ENCODE assay signal across 9 cellular contexts in the genomic region with DNA sequence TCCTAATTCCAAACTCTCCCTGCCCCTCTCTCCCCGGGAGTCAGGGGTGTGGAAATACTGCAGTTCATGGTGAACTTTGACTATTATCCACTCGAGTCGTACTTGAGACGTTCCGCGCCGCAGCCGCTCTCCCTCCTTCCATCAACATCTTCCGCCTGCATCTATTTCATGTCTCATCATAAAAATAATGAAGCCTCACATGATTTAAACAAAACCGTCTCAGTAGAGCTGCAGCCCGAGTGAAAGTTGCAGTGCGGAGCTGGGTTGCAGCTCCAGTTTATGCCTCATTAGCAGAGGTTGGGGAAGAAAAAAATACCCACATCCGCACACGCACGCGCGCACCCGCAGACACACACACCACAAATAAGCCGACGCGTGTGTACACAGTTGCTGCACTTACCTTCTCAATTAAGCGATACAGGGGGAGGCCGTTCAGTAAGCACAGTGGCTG. TPM values are rescaled to one million over a fixed set of nuclear protein-coding genes. Genes with fewer than 3 reads are reported as not detected.
DNase-seq lines count a peak whose midpoint lies in the region; ATAC-seq, FAIRE-seq and TF ChIP-seq lines count a peak whose summit lies in the region.
"Had no signal": no experiment of that assay in that cellular context is flagged by ENCODE, and none has a peak within 500 bp of the region (broad histone marks: within the 10 kb centered on the region; RNA-seq: fewer than 3 reads in every experiment).

No MANE protein-coding gene starts in this region.

- DNase-seq in ELR (ENCODE audit: low read depth) (peak; percentile 4), NCI-H128 (lab: John Stamatoyannopoulos, UW; ENCODE audit: unreplicated experiment) (peak; percentile 54), body of pancreas (peak; percentile 30 to 60 (median 48)), HepG2 (ENCODE audit: low spot score) (peak; percentile 9), vagina (ENCODE audit: extremely low spot score in 2 of 2) (no peak)
- DNase-seq in activated T-cell treated with anti-CD3 and anti-CD28 coated beads, Interleukin-2, amount 50 U/mL, for 72 hours = no peak

- peak overlapping the region in 1 of 2 donors; percentile 32 for H3K4me3 Mint-ChIP-seq in activated T-cell treated with anti-CD3 and anti-CD28 coated beads, Interleukin-2, amount 50 U/mL, for 72 hours
- H3K4me3 Mint-ChIP-seq: dendritic cell treated with granulocyte-macrophage colony-stimulating factor and Interleukin-4, amounts not matched to agents 40 ng/mL and 50 ng/mL, for 4 days had no signal

- TF ChIP-seq CTCF in body of pancreas (IDR thresholded peaks at IDR 0.05) (no peak), HepG2 (CRISPR knock-in tag; IDR thresholded peaks at IDR 0.05) (no peak), vagina (IDR thresholded peaks at IDR 0.05) (no peak)

- H3K36me3 Mint-ChIP-seq in activated T-cell treated with anti-CD3 and anti-CD28 coated beads, Interleukin-2, amount 50 U/mL, for 72 hours (ENCODE audit: insufficient read depth in 2 of 2) = peaks cover 6% of the 10 kb centered on the region in 2 donors

- peaks cover 4% of the 10 kb centered on the region for H3K4me1 Mint-ChIP-seq in activated T-cell treated with anti-CD3 and anti-CD28 coated beads, Interleukin-2, amount 50 U/mL, for 72 hours (ENCODE audit: low read depth)

- no peaks in the 10 kb centered on the region for H3K79me2 ChIP-seq in HepG2 (ENCODE audit: insufficient read depth, low read length)

- TF ChIP-seq POLR2A in body of pancreas (IDR thresholded peaks at IDR 0.05) (no peak), HepG2 (IDR thresholded peaks at IDR 0.05; ENCODE audit: insufficient read depth in 1 of 2, low read depth in 2 of 2, low read length in 2 of 2) (no peak), vagina (IDR thresholded peaks at IDR 0.05) (no peak)

- no peak for TF ChIP-seq RAD21 in HepG2 (CRISPR knock-in tag; IDR thresholded peaks at IDR 0.05)

- H3K27ac ChIP-seq in body of pancreas = peak overlapping the region; percentile 77 to 88 (median 80)
- H3K27ac ChIP-seq in HepG2 (ENCODE audit: extremely low read length, insufficient read depth, low read length) = no peak overlapping the region
- peak overlapping the region; percentile 82 for H3K27ac ChIP-seq in vagina

- intact Hi-C loops in body of pancreas (cut with DNase I) (no loop called here), HepG2 (cut with micrococcal nuclease; ENCODE audit: unreplicated experiment) (no loop called here), vagina (cut with DNase I) (no loop called here)

- H3K36me3 ChIP-seq in body of pancreas (replicated peaks in 1 of 2; ENCODE audit: insufficient read depth in 1 of 2, low read depth in 2 of 2) (no peaks in the 10 kb centered on the region), HepG2 (replicated peaks in 1 of 2; ENCODE audit: control insufficient read depth in 1 of 2, insufficient read depth in 2 of 2, low read length in 2 of 2) (no peaks in the 10 kb centered on the region), vagina (no peaks in the 10 kb centered on the region)

- in situ Hi-C loops in HepG2 (cut with HindIII; ENCODE audit: extremely low pct_ligation_motif_present, low pct_unique_long_range_greater_than_20kb) = no loop called here

- CTCF ChIA-PET in HepG2 (lab: Yijun Ruan, JAX; ENCODE audit: low intra/inter-chr PET ratio, low total read pairs) = no interaction called here

- no peak for FAIRE-seq in HepG2 (lab: Jason Lieb, UNC)

- peak overlapping the region; percentile 36 to 50 for H3K4me3 ChIP-seq in body of pancreas
- peak overlapping the region in 2 of 3 experiments; percentile 44 to 62; a peak in 4 of 6 replicates for H3K4me3 ChIP-seq in HepG2 (replicated peaks in 1 of 3; ENCODE audit: insufficient read depth in 1 of 3, low read depth in 2 of 3, low read length in 3 of 3)
- peak overlapping the region; percentile 51 to 57 for H3K4me3 ChIP-seq in vagina

- BruUV-seq in HepG2 (replicated peaks; lab: Mats Ljungman, UMichigan) = no TSS peak

- no peaks in the 10 kb centered on the region for H4K20me1 ChIP-seq in HepG2 (ENCODE audit: insufficient read depth, low read length)

- H3K27me3 Mint-ChIP-seq in activated T-cell treated with anti-CD3 and anti-CD28 coated beads, Interleukin-2, amount 50 U/mL, for 72 hours (ENCODE audit: low read depth) = peaks cover 49% of the 10 kb centered on the region

- H3K27me3 ChIP-seq in body of pancreas (no peaks in the 10 kb centered on the region), HepG2 (ENCODE audit: control insufficient read depth in 1 of 2, insufficient read depth in 2 of 2, low read length in 2 of 2) (peaks cover 0 to 15% of the 10 kb centered on the region in 2 experiments; a peak in 1 of 5 replicates), vagina (no peaks in the 10 kb centered on the region)

- H3K9me3 ChIP-seq in body of pancreas (no peaks in the 10 kb centered on the region), HepG2 (ENCODE audit: low read length) (no peaks in the 10 kb centered on the region), vagina (no peaks in the 10 kb centered on the region)

- no peak for TF ChIP-seq EP300 in HepG2 (IDR thresholded peaks at IDR 0.05; ENCODE audit: low read depth in 2 of 2, low read length in 2 of 2)
- no peak for TF ChIP-seq EP300 in HepG2 (CRISPR knock-in tag; IDR thresholded peaks at IDR 0.05; ENCODE audit: borderline replicate concordance)

- H3K27ac Mint-ChIP-seq in activated T-cell treated with anti-CD3 and anti-CD28 coated beads, Interleukin-2, amount 50 U/mL, for 72 hours = no peak overlapping the region
- H3K27ac Mint-ChIP-seq: dendritic cell treated with granulocyte-macrophage colony-stimulating factor and Interleukin-4, amounts not matched to agents 40 ng/mL and 50 ng/mL, for 4 days had no signal

- ATAC-seq in body of pancreas (peak; percentile 19), HepG2 (peak; percentile 52), GM19023 (IDR thresholded peaks at IDR 0.05; ENCODE audit: unreplicated experiment) (no peak), GM21447 (IDR thresholded peaks at IDR 0.05; ENCODE audit: unreplicated experiment) (no peak)
- ATAC-seq in activated T-cell treated with anti-CD3 and anti-CD28 coated beads, Interleukin-2, amount 50 U/mL, for 72 hours (replicated peaks in 1 of 2) = no peak

- no peak overlapping the region for H3K9ac ChIP-seq in HepG2 (ENCODE audit: insufficient read depth, low read depth, low read length)

- H3K9me3 Mint-ChIP-seq in activated T-cell treated with anti-CD3 and anti-CD28 coated beads, Interleukin-2, amount 50 U/mL, for 72 hours = peaks cover 3 to 4% of the 10 kb centered on the region in 2 donors
- H3K9me3 Mint-ChIP-seq: dendritic cell treated with granulocyte-macrophage colony-stimulating factor and Interleukin-4, amounts not matched to agents 40 ng/mL and 50 ng/mL, for 4 days had no signal

- peak overlapping the region; percentile 84 for H3K4me2 ChIP-seq in HepG2 (ENCODE audit: low read depth, low read length)

- POLR2A ChIA-PET in HepG2 (lab: Yijun Ruan, JAX) = no interaction called here

- 1 to 2% methylated on average over 23 of the region's 23 CpGs for WGBS in body of pancreas, 2 donors
- WGBS in HepG2 (ENCODE audit: low lambda C conversion rate) = 10% methylated on average over 23 of the region's 23 CpGs

- H3K4me1 ChIP-seq in body of pancreas = peaks cover 8% of the 10 kb centered on the region
- peaks cover 28% of the 10 kb centered on the region for H3K4me1 ChIP-seq in HepG2 (ENCODE audit: insufficient read depth, low read length)
- H3K4me1 ChIP-seq in vagina = peaks cover 4% of the 10 kb centered on the region

- no peak overlapping the region for H2AFZ ChIP-seq in HepG2 (ENCODE audit: low read length)

TF ChIP-seq in HepG2, 621 proteins besides CTCF, POLR2A, EP300 and RAD21 (continues in another document):
- TF ChIP-seq ZIK1 (CRISPR knock-in tag; IDR thresholded peaks at IDR 0.05; ENCODE audit: borderline replicate concordance, low read depth) = no peak
- no peak for TF ChIP-seq SNRNP70 (IDR thresholded peaks at IDR 0.05; ENCODE audit: low read depth, low read length)

RNA-seq across cellular contexts. Expression of gene LMO3, which starts 0.3 kb away (rescaled TPM):
- 10 to 100 TPM; 46.2 to 67.2 TPM for total RNA-seq in body of pancreas
- not detected in 2 replicates for total RNA-seq in HepG2 (2016; rRNA removed; fragmentation: Illumina TruSeq; extraction: Trizol)
- not detected in 2 replicates for total RNA-seq in HepG2 (2016; cell fraction: cytosol; rRNA removed; fragmentation: Illumina TruSeq; extraction: Trizol; ENCODE audit: low read depth)
- total RNA-seq in HepG2 (2016; cell fraction: insoluble cytoplasmic fraction; rRNA removed; fragmentation: Illumina TruSeq; extraction: Trizol) = not detected in 2 replicates
- total RNA-seq in HepG2 (2016; cell fraction: membrane; rRNA removed; fragmentation: Illumina TruSeq; extraction: Trizol) = not detected in 2 replicates
- total RNA-seq in HepG2 (2016; cell fraction: nucleus; rRNA removed; fragmentation: Illumina TruSeq; extraction: Trizol) = not detected in 2 replicates
- polyA plus RNA-seq in HepG2 (2011; rRNA removed) = not detected in 2 replicates
- not detected in 2 replicates for polyA plus RNA-seq in HepG2 (2011; cell fraction: cytosol; rRNA removed)
- not detected in 2 replicates for polyA plus RNA-seq in HepG2 (2011; cell fraction: nucleus; rRNA removed)
- 0.12 TPM in 1 of 2 replicates, not detected in the other for polyA plus RNA-seq in HepG2 (2012)
- polyA plus RNA-seq in HepG2 (2016; cell fraction: cytosol; fragmentation: Illumina TruSeq; extraction: Trizol; ENCODE audit: low read depth) = not detected in 2 replicates
- not detected in 2 replicates for polyA plus RNA-seq in HepG2 (2016; cell fraction: insoluble cytoplasmic fraction; fragmentation: Illumina TruSeq; extraction: Trizol; ENCODE audit: low read depth)
- not detected in 2 replicates for polyA plus RNA-seq in HepG2 (2016; cell fraction: membrane; fragmentation: Illumina TruSeq; extraction: Trizol; ENCODE audit: low read depth)
- polyA plus RNA-seq in HepG2 (2016; cell fraction: nucleus; fragmentation: Illumina TruSeq; extraction: Trizol; ENCODE audit: insufficient read depth, low read depth) = not detected in 2 replicates
- not detected in 2 replicates for polyA minus RNA-seq in HepG2 (2011; rRNA and poly(A)+ RNA removed; ENCODE audit: low replicate concordance)
- polyA minus RNA-seq in HepG2 (2011; cell fraction: cytosol; rRNA and poly(A)+ RNA removed) = not detected in 2 replicates
- not detected in 2 replicates for polyA minus RNA-seq in HepG2 (2011; cell fraction: nucleus; rRNA and poly(A)+ RNA removed)
- total RNA-seq in vagina = 73.7 TPM
- not detected for total RNA-seq in activated T-cell treated with anti-CD3 and anti-CD28 coated beads, Interleukin-2, amount 50 U/mL, for 72 hours

Comparison
In these comparisons a context has a peak if more than half of its experiments do, and no peak if none do; other contexts are left out.
1. DNase-seq: peak in ELR (single experiment), NCI-H128 (single experiment), body of pancreas (4 of 4) and HepG2 (single experiment); none in vagina (0 of 2) and activated T-cell treated with anti-CD3 and anti-CD28 coated beads, Interleukin-2, amount 50 U/mL, for 72 hours (0 of 2).
2. ATAC-seq: peak in body of pancreas (single experiment) and HepG2 (single experiment); none in GM19023 (single experiment), GM21447 (single experiment) and activated T-cell treated with anti-CD3 and anti-CD28 coated beads, Interleukin-2, amount 50 U/mL, for 72 hours (0 of 2).
3. RNA of gene LMO3, which starts 0.3 kb away (total RNA-seq): 73.7 TPM in vagina (single experiment) and 46.2 to 67.2 TPM in body of pancreas; not detected in HepG2 and not detected in activated T-cell treated with anti-CD3 and anti-CD28 coated beads, Interleukin-2, amount 50 U/mL, for 72 hours; every median in the first group is over 10 times any median in the second.
4. Peak in every context shown above with its lines, with median percentiles within 50 percentile points of each other: H3K4me3 ChIP-seq.